Comparison of ENCODE assay signal across 10 cellular contexts in the genomic region with DNA sequence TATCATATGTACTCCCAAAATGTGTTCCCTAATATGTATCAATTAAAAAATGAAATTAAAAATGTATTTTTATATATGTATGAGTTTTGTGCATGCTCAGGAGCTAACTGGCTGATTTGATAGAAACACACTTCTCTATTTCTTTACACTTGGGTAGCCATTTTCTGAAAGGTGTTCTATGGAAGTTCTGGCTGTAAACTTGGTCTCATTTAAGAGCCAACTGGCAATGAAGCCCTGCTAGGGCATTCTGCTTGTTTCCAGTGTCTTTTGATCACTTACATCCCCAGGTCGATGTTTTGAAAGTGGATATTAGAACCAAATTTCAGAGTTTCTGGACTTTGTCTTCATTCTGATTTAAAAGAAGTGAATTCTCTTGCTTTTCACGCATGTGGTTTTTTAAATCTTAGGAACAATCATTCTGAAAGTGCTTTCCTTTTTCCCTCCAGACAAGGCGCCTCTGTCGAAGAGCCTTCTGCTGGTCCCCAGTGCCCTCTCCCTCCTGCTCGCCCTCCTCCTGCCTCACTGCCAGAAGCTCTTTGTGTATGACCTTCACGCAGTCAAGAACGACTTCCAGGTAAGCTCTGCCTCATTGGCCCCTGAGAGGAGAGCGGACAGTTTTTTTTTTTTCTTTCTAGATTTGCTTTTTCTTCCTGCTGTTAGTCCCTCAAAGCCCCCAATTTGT. TPM values are rescaled to one million over a fixed set of nuclear protein-coding genes. Genes with fewer than 3 reads are reported as not detected.
DNase-seq lines count a peak whose midpoint lies in the region; ATAC-seq, FAIRE-seq and TF ChIP-seq lines count a peak whose summit lies in the region.
"Had no signal": no experiment of that assay in that cellular context is flagged by ENCODE, and none has a peak within 500 bp of the region (broad histone marks: within the 10 kb centered on the region; RNA-seq: fewer than 3 reads in every experiment).

No MANE protein-coding gene starts in this region.

- no peak for TF ChIP-seq EP300 in transverse colon (IDR thresholded peaks at IDR 0.05; ENCODE audit: low read depth)

- H3K4me3 ChIP-seq in BLaER1 treated with 17β-estradiol and CSF1 and Interleukin-3, amounts not matched to agents 10 nM and 100 nM = peak overlapping the region in 9 of 10 experiments; percentile 6 to 43 (median 29); a peak in 10 of 20 replicates
- peak overlapping the region in 1 of 4 donors; percentile 11 for H3K4me3 ChIP-seq in transverse colon

- no peak for TF ChIP-seq CTCF in D721Med (IDR thresholded peaks at IDR 0.05; ENCODE audit: insufficient read depth, missing control alignments)
- TF ChIP-seq CTCF in transverse colon (IDR thresholded peaks at IDR 0.05) = no peak

- peak overlapping the region; percentile 56 to 78 (median 72); a peak in 21 of 22 replicates for H3K27ac ChIP-seq in BLaER1 treated with 17β-estradiol and CSF1 and Interleukin-3, amounts not matched to agents 10 nM and 100 nM
- H3K27ac ChIP-seq in transverse colon = peak overlapping the region in 2 of 4 donors; percentile 5 to 50

- H3K4me2 ChIP-seq in BLaER1 treated with 17β-estradiol and CSF1 and Interleukin-3, amounts not matched to agents 10 nM and 100 nM = peak overlapping the region; percentile 64 to 96 (median 82)

- WGBS in transverse colon (ENCODE audit: low coverage in 1 of 2), 2 donors = 67 to 85% methylated on average over 4 to 8 of the region's 8 CpGs

- TF ChIP-seq POLR2A in transverse colon (IDR thresholded peaks at IDR 0.05) = no peak

- intact Hi-C loops in transverse colon (cut with DNase I; ENCODE audit: low total_unique reads) = no loop called here
- intact Hi-C loops in posterior vena cava (cut with DNase I) = loop anchor here in 1 of 2 donors (1.0 kb wide), 1 partner anchor 26 kb away; no protein-coding TSS in a partner anchor

- ATAC-seq in GM19043 (IDR thresholded peaks at IDR 0.05; ENCODE audit: low read depth, unreplicated experiment) = peak; percentile 63
- peak; percentile 70 for ATAC-seq in HG03196 (IDR thresholded peaks at IDR 0.05; ENCODE audit: unreplicated experiment)

- H3K4me1 ChIP-seq in BLaER1 treated with 17β-estradiol and CSF1 and Interleukin-3, amounts not matched to agents 10 nM and 100 nM = peaks cover 26 to 59% (median 46%) of the 10 kb centered on the region in 10 experiments
- peaks cover 0 to 4% (median 0%) of the 10 kb centered on the region in 4 donors for H3K4me1 ChIP-seq in transverse colon

- peak; percentile 34 for DNase-seq in central memory CD4-positive, alpha-beta T cell
- no peak for DNase-seq in D721Med (ENCODE audit: insufficient read length, low spot score)
- no peak for DNase-seq in NCI-H146 (lab: John Stamatoyannopoulos, UW)
- no peak for DNase-seq in transverse colon
- DNase-seq in posterior vena cava (ENCODE audit: low spot score) = no peak

- H3K9ac ChIP-seq in BLaER1 treated with 17β-estradiol and CSF1 and Interleukin-3, amounts not matched to agents 10 nM and 100 nM = peak overlapping the region; percentile 56 to 74 (median 68)

- H3K36me3 ChIP-seq in BLaER1 treated with 17β-estradiol and CSF1 and Interleukin-3, amounts not matched to agents 10 nM and 100 nM = peaks cover 23 to 70% (median 44%) of the 10 kb centered on the region in 11 experiments
- H3K36me3 ChIP-seq in transverse colon = peaks cover 0 to 18% (median 6%) of the 10 kb centered on the region in 4 donors

- in situ Hi-C loops in transverse colon (cut with MboI; ENCODE audit: low pct_ligation_motif_present in 1 of 4, low pct_unique_long_range_greater_than_20kb in 1 of 4, low sequenced_read_pairs in 3 of 4) = no loop called here

- peaks cover 0 to 4% (median 0%) of the 10 kb centered on the region in 11 experiments; a peak in 2 of 22 replicates for H4K20me1 ChIP-seq in BLaER1 treated with 17β-estradiol and CSF1 and Interleukin-3, amounts not matched to agents 10 nM and 100 nM

- H3K27me3 ChIP-seq in BLaER1 treated with 17β-estradiol and CSF1 and Interleukin-3, amounts not matched to agents 10 nM and 100 nM = no peaks in the 10 kb centered on the region
- no peaks in the 10 kb centered on the region for H3K27me3 ChIP-seq in transverse colon

- H3K9me3 ChIP-seq in BLaER1 treated with 17β-estradiol and CSF1 and Interleukin-3, amounts not matched to agents 10 nM and 100 nM (replicated peaks in 1 of 11) = peaks cover 0 to 16% (median 8%) of the 10 kb centered on the region in 11 experiments; a peak in 8 of 22 replicates
- H3K9me3 ChIP-seq in transverse colon = no peaks in the 10 kb centered on the region

- no peak for FAIRE-seq in D721Med (lab: Jason Lieb, UNC)

RNA-seq across cellular contexts. Expression of a gene that starts 20.1 kb away (rescaled TPM):
- total RNA-seq in transverse colon = under 1 TPM in 2 of 4 donors, not detected in 2; 0.41 to 0.48 TPM
- total RNA-seq in posterior vena cava = not detected
- total RNA-seq: glomerular endothelial cell, temporal lobe had no signal

RNA-seq across cellular contexts. Expression of a gene that starts 37.5 kb away (rescaled TPM):
- total RNA-seq in transverse colon (10 to 100 TPM; 34.4 to 77.3 (median 66.5) TPM), posterior vena cava (10 to 100 TPM; 38.2 to 41.4 TPM)
